14 cellular contexts compared by ENCODE assay signal in genomic region chr1:64906447-64906846, GRCh38. TPM values are rescaled to one million over a fixed set of nuclear protein-coding genes. Genes with fewer than 3 reads are reported as not detected.
DNase-seq lines count a peak whose midpoint lies in the region; ATAC-seq and TF ChIP-seq lines count a peak whose summit lies in the region.
"Had no signal": no experiment of that assay in that cellular context is flagged by ENCODE, and none has a peak within 500 bp of the region (broad histone marks: within the 10 kb centered on the region; RNA-seq: fewer than 3 reads in every experiment).

No MANE protein-coding gene starts in this region.

- peaks cover 3% of the 10 kb centered on the region for H3K4me1 ChIP-seq in upper lobe of right lung

- CTCF ChIA-PET in activated CD4-positive, alpha-beta T cell treated with anti-CD3 and anti-CD28 coated beads for 36 hours (lab: Charles Lee), result interaction anchor here (0.7 to 2.1 kb wide), 6 partner anchors 10 to 29 kb away, joined by 4 to 7 read pairs (median 5); no protein-coding TSS in a partner anchor
- CTCF ChIA-PET in activated CD4-positive, alpha-beta T cell treated with anti-CD3 and anti-CD28 coated beads, Interleukin-2, amount 10 ng/mL, durations not matched to agents 7 days and 5 days (lab: Charles Lee), result interaction anchor here (0.8 to 1.4 kb wide), 2 partner anchors 11 to 16 kb away, joined by 3 to 4 read pairs; no protein-coding TSS in a partner anchor

- peak overlapping the region; percentile 68 for H3K27ac Mint-ChIP-seq in activated CD4-positive, alpha-beta T cell treated with anti-CD3 and anti-CD28 coated beads for 36 hours
- no peak overlapping the region for H3K27ac Mint-ChIP-seq in activated CD4-positive, alpha-beta T cell treated with anti-CD3 and anti-CD28 coated beads, Interleukin-2, amount 10 ng/mL, durations not matched to agents 7 days and 5 days
- peak overlapping the region; percentile 86 for H3K27ac Mint-ChIP-seq in activated naive CD4-positive, alpha-beta T cell treated with anti-CD3 and anti-CD28 coated beads, Interleukin-2, amount 50 U/mL, for 24 hours
- peak overlapping the region in 4 of 6 donors; percentile 0 to 57 (median 28) for H3K27ac Mint-ChIP-seq in naive B cell
- H3K27ac Mint-ChIP-seq: mesothelial cell of epicardium had no signal

- H3K27ac ChIP-seq in upper lobe of right lung, result no peak overlapping the region
- H3K27ac ChIP-seq: thyroid gland had no signal

- peak; percentile 59 for DNase-seq in activated CD4-positive, alpha-beta T cell treated with anti-CD3 and anti-CD28 coated beads for 36 hours
- no peak for DNase-seq in activated CD4-positive, alpha-beta T cell treated with anti-CD3 and anti-CD28 coated beads, Interleukin-2, amount 10 ng/mL, durations not matched to agents 7 days and 5 days
- DNase-seq in HCEC 1CT (peak; percentile 40), naive B cell (no peak), GM10266 (ENCODE audit: extremely low spot score) (no peak), upper lobe of right lung (no peak)
- DNase-seq: ACHN, DND-41, NCI-H1092 treated with DMSO at 0.1 percent for 48 hours, NCI-H82, thyroid gland had no signal

- H3K9me3 Mint-ChIP-seq in activated CD4-positive, alpha-beta T cell treated with anti-CD3 and anti-CD28 coated beads for 36 hours (ENCODE audit: low read depth), result no peaks in the 10 kb centered on the region
- no peaks in the 10 kb centered on the region for H3K9me3 Mint-ChIP-seq in activated CD4-positive, alpha-beta T cell treated with anti-CD3 and anti-CD28 coated beads, Interleukin-2, amount 10 ng/mL, durations not matched to agents 7 days and 5 days
- H3K9me3 Mint-ChIP-seq in activated naive CD4-positive, alpha-beta T cell treated with anti-CD3 and anti-CD28 coated beads, Interleukin-2, amount 50 U/mL, for 24 hours, result no peaks in the 10 kb centered on the region
- H3K9me3 Mint-ChIP-seq in naive B cell, result peaks cover 0 to 2% (median 0%) of the 10 kb centered on the region in 7 donors
- H3K9me3 Mint-ChIP-seq: mesothelial cell of epicardium had no signal

- H3K36me3 ChIP-seq in upper lobe of right lung, result no peaks in the 10 kb centered on the region
- H3K36me3 ChIP-seq: thyroid gland had no signal

- intact Hi-C loops in activated CD4-positive, alpha-beta T cell treated with anti-CD3 and anti-CD28 coated beads for 36 hours (cut with DNase I, micrococcal nuclease), result loop anchor here in 1 of 2 experiments (2.0 kb wide), 1 partner anchor 16 kb away; no protein-coding TSS in a partner anchor
- intact Hi-C loops in upper lobe of right lung (cut with DNase I), result no loop called here

- H3K27me3 Mint-ChIP-seq in activated CD4-positive, alpha-beta T cell treated with anti-CD3 and anti-CD28 coated beads for 36 hours, result no peaks in the 10 kb centered on the region
- no peaks in the 10 kb centered on the region for H3K27me3 Mint-ChIP-seq in activated CD4-positive, alpha-beta T cell treated with anti-CD3 and anti-CD28 coated beads, Interleukin-2, amount 10 ng/mL, durations not matched to agents 7 days and 5 days
- no peaks in the 10 kb centered on the region for H3K27me3 Mint-ChIP-seq in activated naive CD4-positive, alpha-beta T cell treated with anti-CD3 and anti-CD28 coated beads, Interleukin-2, amount 50 U/mL, for 24 hours
- no peaks in the 10 kb centered on the region for H3K27me3 Mint-ChIP-seq in naive B cell

- H3K27me3 ChIP-seq in upper lobe of right lung, result no peaks in the 10 kb centered on the region
- H3K27me3 ChIP-seq: thyroid gland had no signal

- H3K4me3 ChIP-seq in upper lobe of right lung, result no peak overlapping the region
- H3K4me3 ChIP-seq: thyroid gland had no signal

- ATAC-seq in activated CD4-positive, alpha-beta T cell treated with anti-CD3 and anti-CD28 coated beads for 36 hours, result peak; percentile 92
- no peak for ATAC-seq in naive B cell (ENCODE audit: low read depth in 2 of 2)
- ATAC-seq in upper lobe of right lung, result no peak
- no peak for ATAC-seq in GM19463 (IDR thresholded peaks at IDR 0.05; ENCODE audit: unreplicated experiment)

- POLR2A ChIA-PET in activated CD4-positive, alpha-beta T cell treated with anti-CD3 and anti-CD28 coated beads for 36 hours (lab: Charles Lee), result interaction anchor here (0.7 to 1.3 kb wide), 2 partner anchors 16 to 50 kb away, joined by 3 to 9 read pairs; no protein-coding TSS in a partner anchor
- POLR2A ChIA-PET in activated CD4-positive, alpha-beta T cell treated with anti-CD3 and anti-CD28 coated beads, Interleukin-2, amount 10 ng/mL, durations not matched to agents 7 days and 5 days (lab: Charles Lee), result no interaction called here

- no peak overlapping the region for H3K4me3 Mint-ChIP-seq in activated CD4-positive, alpha-beta T cell treated with anti-CD3 and anti-CD28 coated beads for 36 hours
- H3K4me3 Mint-ChIP-seq in activated CD4-positive, alpha-beta T cell treated with anti-CD3 and anti-CD28 coated beads, Interleukin-2, amount 10 ng/mL, durations not matched to agents 7 days and 5 days, result no peak overlapping the region
- peak overlapping the region; percentile 40 for H3K4me3 Mint-ChIP-seq in activated naive CD4-positive, alpha-beta T cell treated with anti-CD3 and anti-CD28 coated beads, Interleukin-2, amount 50 U/mL, for 24 hours
- H3K4me3 Mint-ChIP-seq in naive B cell, result peak overlapping the region in 2 of 8 donors; percentile 22 to 36
- H3K4me3 Mint-ChIP-seq: mesothelial cell of epicardium had no signal

- H3K36me3 Mint-ChIP-seq in activated CD4-positive, alpha-beta T cell treated with anti-CD3 and anti-CD28 coated beads for 36 hours (ENCODE audit: low read depth), result peaks cover 8% of the 10 kb centered on the region
- peaks cover 10% of the 10 kb centered on the region for H3K36me3 Mint-ChIP-seq in activated CD4-positive, alpha-beta T cell treated with anti-CD3 and anti-CD28 coated beads, Interleukin-2, amount 10 ng/mL, durations not matched to agents 7 days and 5 days (ENCODE audit: low read depth)
- peaks cover 3% of the 10 kb centered on the region for H3K36me3 Mint-ChIP-seq in activated naive CD4-positive, alpha-beta T cell treated with anti-CD3 and anti-CD28 coated beads, Interleukin-2, amount 50 U/mL, for 24 hours
- H3K36me3 Mint-ChIP-seq in naive B cell, result no peaks in the 10 kb centered on the region
- H3K36me3 Mint-ChIP-seq: mesothelial cell of epicardium had no signal

- no peak for TF ChIP-seq CTCF in GM10266 (IDR thresholded peaks at IDR 0.05; ENCODE audit: control insufficient read depth, insufficient read depth, low read depth, missing control alignments)
- TF ChIP-seq CTCF in upper lobe of right lung (IDR thresholded peaks at IDR 0.05), result no peak

- H3K9me3 ChIP-seq in upper lobe of right lung, result no peaks in the 10 kb centered on the region
- H3K9me3 ChIP-seq: thyroid gland had no signal

- H3K4me1 Mint-ChIP-seq in activated CD4-positive, alpha-beta T cell treated with anti-CD3 and anti-CD28 coated beads for 36 hours, result peaks cover 89% of the 10 kb centered on the region
- H3K4me1 Mint-ChIP-seq in activated CD4-positive, alpha-beta T cell treated with anti-CD3 and anti-CD28 coated beads, Interleukin-2, amount 10 ng/mL, durations not matched to agents 7 days and 5 days, result peaks cover 44% of the 10 kb centered on the region
- H3K4me1 Mint-ChIP-seq in activated naive CD4-positive, alpha-beta T cell treated with anti-CD3 and anti-CD28 coated beads, Interleukin-2, amount 50 U/mL, for 24 hours, result peaks cover 98% of the 10 kb centered on the region
- peaks cover 77 to 95% (median 87%) of the 10 kb centered on the region in 3 donors for H3K4me1 Mint-ChIP-seq in naive B cell

RNA-seq across cellular contexts. Expression of gene JAK1, which starts 59.9 kb away (rescaled TPM):
- 100 to 1,000 TPM; 100 to 114 TPM for total RNA-seq in activated CD4-positive, alpha-beta T cell treated with anti-CD3 and anti-CD28 coated beads for 36 hours
- 100 to 1,000 TPM; 198 to 212 TPM for total RNA-seq in activated CD4-positive, alpha-beta T cell treated with anti-CD3 and anti-CD28 coated beads, Interleukin-2, amount 10 ng/mL, durations not matched to agents 7 days and 5 days
- 100 to 1,000 TPM; 182 to 259 (median 194) TPM for polyA plus RNA-seq in naive B cell (ENCODE audit: low read depth in 6 of 6)
- 152 TPM for total RNA-seq in upper lobe of right lung

Comparison
In these comparisons a context has a peak if more than half of its experiments do, and no peak if none do; other contexts are left out.
1. DNase-seq: peak in activated CD4-positive, alpha-beta T cell treated with anti-CD3 and anti-CD28 coated beads for 36 hours (single experiment) and HCEC 1CT (single experiment); none in activated CD4-positive, alpha-beta T cell treated with anti-CD3 and anti-CD28 coated beads, Interleukin-2, amount 10 ng/mL, durations not matched to agents 7 days and 5 days (single experiment), naive B cell (single experiment), GM10266 (single experiment) and upper lobe of right lung (single experiment).